Comparison of ENCODE assay signal across 17 cellular contexts in genomic region chr13:99992912-99993311, GRCh38. TPM values are rescaled to one million over a fixed set of nuclear protein-coding genes. Genes with fewer than 3 reads are reported as not detected.
DNase-seq lines count a peak whose midpoint lies in the region; ATAC-seq, FAIRE-seq and TF ChIP-seq lines count a peak whose summit lies in the region.
"Had no signal": no experiment of that assay in that cellular context is flagged by ENCODE, and none has a peak within 500 bp of the region (broad histone marks: within the 10 kb centered on the region; RNA-seq: fewer than 3 reads in every experiment).

No MANE protein-coding gene starts in this region.

- H3K27ac ChIP-seq in A673 (ENCODE audit: low read depth, low read length, poor library complexity, severe bottlenecking) (peak overlapping the region; percentile 96), PC-9 (no peak overlapping the region)
- H3K27ac ChIP-seq: sigmoid colon, upper lobe of right lung had no signal

- DNase-seq in A673 (ENCODE audit: low spot score): peak; percentile 72
- no peak for DNase-seq in H54 (ENCODE audit: insufficient read length, low spot score)
- DNase-seq in PC-9: peak; percentile 25 to 74
- DNase-seq in cerebellar cortex (ENCODE audit: low spot score): peak; percentile 20
- DNase-seq in mucosa of gallbladder (ENCODE audit: low spot score): no peak
- DNase-seq in left ventricle myocardium superior: no peak
- DNase-seq in NCI-H2107 (lab: John Stamatoyannopoulos, UW): no peak
- DNase-seq: BE2C; DMS53; NCI-H2029 treated with DMSO at 0.1 percent for 48 hours; NK-92 treated with Interleukin-12 subunit alpha and Interleukin-12 subunit beta, amount 100 ng/mL, for 24 hours; sigmoid colon; stimulated activated CD4-positive, alpha-beta T cell treated with anti-CD3 and anti-CD28 coated beads, Interleukin-4, amount 100 ng/mL, for 1 hour; upper lobe of right lung had no signal

- POLR2A ChIA-PET in A673 (lab: Charles Lee; ENCODE audit: low non-redundant PET) (interaction anchor here (0.5 to 0.6 kb wide), 2 partner anchors 23 to 303 kb away, joined by 3 to 7 read pairs; no protein-coding TSS in a partner anchor), PC-9 (lab: Charles Lee; ENCODE audit: unreplicated experiment) (no interaction called here)

- ATAC-seq in HG02981 (IDR thresholded peaks at IDR 0.05; ENCODE audit: unreplicated experiment) (no peak), left ventricle myocardium superior (no peak)
- ATAC-seq: naive thymus-derived CD8-positive, alpha-beta T cell; upper lobe of right lung had no signal

- TF ChIP-seq POLR2A in H54 (IDR thresholded peaks at IDR 0.05; ENCODE audit: low read depth, low read length): no peak

- no peaks in the 10 kb centered on the region for H4K20me1 ChIP-seq in PC-9 (ENCODE audit: insufficient read depth)

- H3K36me3 ChIP-seq in A673 (ENCODE audit: insufficient read depth, low read length, poor library complexity, severe bottlenecking) (peaks cover 2% of the 10 kb centered on the region), PC-9 (ENCODE audit: low read depth) (no peaks in the 10 kb centered on the region)
- H3K36me3 ChIP-seq: BE2C, sigmoid colon, upper lobe of right lung had no signal

- BruUV-seq in A673 (replicated peaks; lab: Mats Ljungman, UMichigan): no TSS peak
- no TSS peak for BruUV-seq in PC-9 (replicated peaks; lab: Mats Ljungman, UMichigan)

- H3K79me2 ChIP-seq in PC-9 (ENCODE audit: low read depth): no peaks in the 10 kb centered on the region

- TF ChIP-seq CTCF in A673 (conservative IDR thresholded peaks at IDR 0.05; ENCODE audit: low read depth, low read length) (no peak), PC-9 (conservative IDR thresholded peaks at IDR 0.05) (no peak)

- no peaks in the 10 kb centered on the region for H3K9me3 ChIP-seq in A673 (ENCODE audit: low read depth, low read length, poor library complexity, severe bottlenecking)
- no peaks in the 10 kb centered on the region for H3K9me3 ChIP-seq in PC-9 (ENCODE audit: insufficient read depth, low read depth)
- H3K9me3 ChIP-seq: BE2C, sigmoid colon, upper lobe of right lung had no signal

- no peak overlapping the region for H2AFZ ChIP-seq in PC-9

- no peaks in the 10 kb centered on the region for H3F3A ChIP-seq in PC-9 (ENCODE audit: insufficient read depth, low read depth)

- H3K27me3 ChIP-seq in A673 (replicated peaks; ENCODE audit: insufficient read depth, low read depth, low read length, poor library complexity) (no peaks in the 10 kb centered on the region), PC-9 (ENCODE audit: insufficient read depth, low read depth) (no peaks in the 10 kb centered on the region)

- H3K4me2 ChIP-seq in PC-9: peak overlapping the region; percentile 55

- H3K4me1 ChIP-seq in A673 (ENCODE audit: insufficient read depth, low read length, poor library complexity, severe bottlenecking) (peaks cover 79% of the 10 kb centered on the region), PC-9 (replicated peaks; ENCODE audit: insufficient read depth) (peaks cover 11% of the 10 kb centered on the region)
- H3K4me1 ChIP-seq: BE2C, upper lobe of right lung had no signal

- intact Hi-C loops in A673 (cut with micrococcal nuclease; ENCODE audit: unreplicated experiment) (loop anchor here (2.0 to 10.0 kb wide), 2 partner anchors 92 to 242 kb away; partner anchors contain the start of gene PCCA), PC-9 (cut with micrococcal nuclease; ENCODE audit: unreplicated experiment) (no loop called here), left ventricle myocardium superior (cut with micrococcal nuclease) (no loop called here)

- H3K4me3 ChIP-seq in A673 (ENCODE audit: low read depth, low read length, poor library complexity, severe bottlenecking): peak overlapping the region; percentile 23
- H3K4me3 ChIP-seq in PC-9: no peak overlapping the region
- H3K4me3 ChIP-seq: sigmoid colon, upper lobe of right lung had no signal

- no peaks in the 10 kb centered on the region for H3K9me2 ChIP-seq in PC-9 (ENCODE audit: insufficient read depth)

- FAIRE-seq in H54 (lab: Jason Lieb, UNC): peak; percentile 98

- CTCF ChIA-PET in A673 (lab: Charles Lee): no interaction called here
- CTCF ChIA-PET in PC-9 (lab: Charles Lee): no interaction called here

RNA-seq across cellular contexts. Expression of gene ZIC2, which starts 11.3 kb away (rescaled TPM):
- total RNA-seq in A673 (2021): 285 and 305 TPM in 2 replicates
- 13.6 and 14.7 TPM in 2 replicates for total RNA-seq in PC-9 (2021)
- 0.23 TPM for total RNA-seq in mucosa of gallbladder
- not detected for total RNA-seq in left ventricle myocardium superior
- total RNA-seq: liver; naive thymus-derived CD8-positive, alpha-beta T cell; sigmoid colon; upper lobe of right lung had no signal

RNA-seq across cellular contexts. Expression of gene ZIC5, which starts 21.3 kb away (rescaled TPM):
- total RNA-seq in A673 (2021) (23.4 and 25.2 TPM in 2 replicates), PC-9 (2021) (0.61 and 0.68 TPM in 2 replicates), mucosa of gallbladder (0.03 TPM), left ventricle myocardium superior (not detected)
- total RNA-seq: liver; naive thymus-derived CD8-positive, alpha-beta T cell; sigmoid colon; upper lobe of right lung had no signal

Comparison
In these comparisons a context has a peak if more than half of its experiments do, and no peak if none do; other contexts are left out.
1. DNase-seq: peak in A673 (single experiment), PC-9 (2 of 2) and cerebellar cortex (single experiment); none in H54 (single experiment), mucosa of gallbladder (single experiment), left ventricle myocardium superior (single experiment) and NCI-H2107 (single experiment).
2. RNA of gene ZIC2, which starts 11.3 kb away (total RNA-seq): 285 to 305 TPM in A673; 13.6 to 14.7 TPM in PC-9, 0.23 TPM in mucosa of gallbladder (single experiment) and not detected in left ventricle myocardium superior (single experiment); every median in the first group is over 10 times any median in the second.
3. RNA of gene ZIC5, which starts 21.3 kb away (total RNA-seq): 23.4 to 25.2 TPM in A673; 0.61 to 0.68 TPM in PC-9, 0.03 TPM in mucosa of gallbladder (single experiment) and not detected in left ventricle myocardium superior (single experiment); every median in the first group is over 10 times any median in the second.